ENCODE assay signal across 8 cellular contexts in the genomic region with DNA sequence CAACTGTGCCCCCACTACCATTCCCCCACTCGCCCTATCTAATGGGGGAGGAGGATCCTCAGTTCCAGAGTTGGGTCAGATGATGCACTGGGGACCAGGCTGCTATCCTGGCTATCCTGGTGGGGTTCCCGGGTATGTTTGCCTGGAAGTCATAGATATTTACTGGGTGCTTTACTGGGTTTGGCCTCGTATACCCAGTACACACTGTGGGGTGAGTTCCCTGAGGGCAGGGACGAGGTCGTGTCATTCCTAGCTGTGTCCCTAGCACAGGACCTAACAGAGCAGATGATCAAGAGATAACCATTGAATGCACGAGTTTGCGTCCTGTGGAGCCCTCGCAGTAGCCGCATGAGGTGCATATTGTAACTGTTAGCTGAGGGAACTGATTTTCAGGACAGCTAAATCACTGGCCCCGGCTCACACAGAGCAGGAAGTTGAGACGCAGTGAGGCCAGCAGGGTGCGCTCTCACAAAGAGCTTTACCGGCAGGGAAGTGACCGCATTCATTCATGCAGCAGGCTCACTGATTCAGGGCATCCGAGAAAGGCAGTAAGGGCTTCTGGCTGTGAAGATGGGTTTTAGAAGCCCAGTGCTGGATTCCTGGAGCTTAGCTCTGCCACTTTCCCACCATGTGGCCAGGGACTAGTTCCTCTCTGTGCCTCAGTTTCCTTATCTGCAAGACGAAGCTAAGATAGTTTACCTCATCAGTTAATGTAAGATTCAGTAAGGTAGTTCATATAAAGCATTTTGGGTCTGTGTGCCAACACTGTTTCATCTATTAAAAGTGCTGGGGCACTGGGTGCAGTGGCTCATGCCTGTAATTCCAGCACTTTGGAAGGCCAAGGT. TPM values are rescaled to one million over a fixed set of nuclear protein-coding genes. Genes with fewer than 3 reads are reported as not detected.
A peak's percentile ranks its signal among the peaks of the same experiment; 100 is the strongest.
DNase-seq lines count a peak whose midpoint lies in the region; ATAC-seq and TF ChIP-seq lines count a peak whose summit lies in the region.

No MANE protein-coding gene starts in this region.

- intact Hi-C loops in prostate gland (cut with DNase I): no loop called here

- 49% methylated on average over 16 of the region's 16 CpGs for WGBS in prostate gland

- DNase-seq in NCI-H69 (lab: John Stamatoyannopoulos, UW): peak; percentile 53
- DNase-seq in activated CD8-positive, alpha-beta memory T cell treated with anti-CD3 and anti-CD28 coated beads, Interleukin-2, amount 50 U/mL, for 4 hours: peak; percentile 74
- peak; percentile 55 for DNase-seq in fibroblast of gingiva (ENCODE audit: low read depth)
- DNase-seq in prostate gland (ENCODE audit: low spot score): no peak

- H3K36me3 ChIP-seq in prostate gland: no peaks in the 10 kb centered on the region

- no peak overlapping the region for H3K4me3 ChIP-seq in GM12875 (ENCODE audit: low read depth, low read length)
- no peak overlapping the region for H3K4me3 ChIP-seq in prostate gland

- H3K9me3 ChIP-seq in prostate gland: no peaks in the 10 kb centered on the region

- TF ChIP-seq CTCF in GM12875 (IDR thresholded peaks at IDR 0.05; ENCODE audit: borderline replicate concordance, insufficient read depth, low read depth, low read length) (peak; percentile 85), prostate gland (IDR thresholded peaks at IDR 0.05) (peak in 3 of 4 experiments; percentile 21 to 53 (median 41))

- no peak for TF ChIP-seq POLR2A in prostate gland (IDR thresholded peaks at IDR 0.05)

- no peak overlapping the region for H3K27ac ChIP-seq in prostate gland

- no peaks in the 10 kb centered on the region for H3K4me1 ChIP-seq in prostate gland (replicated peaks)

- H3K27me3 ChIP-seq in prostate gland (replicated peaks; ENCODE audit: insufficient read depth): no peaks in the 10 kb centered on the region

- ATAC-seq in GM19397 (IDR thresholded peaks at IDR 0.05; ENCODE audit: unreplicated experiment) (no peak), GM18909 (IDR thresholded peaks at IDR 0.05; ENCODE audit: poor library complexity, unreplicated experiment) (no peak), HG02610 (IDR thresholded peaks at IDR 0.05; ENCODE audit: unreplicated experiment) (no peak)

RNA-seq across cellular contexts. Expression of a gene that starts 6.0 kb away (rescaled TPM):
- 100 to 1,000 TPM; 110 to 126 TPM for total RNA-seq in prostate gland

RNA-seq across cellular contexts. Expression of a gene that starts 6.6 kb away (rescaled TPM):
- total RNA-seq in prostate gland: 10 to 100 TPM; 47.3 to 52.0 TPM

RNA-seq across cellular contexts. Expression of a gene that starts 17.2 kb away (rescaled TPM):
- 1 to 10 TPM in 1 of 2 donors, not detected in 1; 5.2 TPM for total RNA-seq in prostate gland

RNA-seq across cellular contexts. Expression of a gene that starts 24.4 kb away (rescaled TPM):
- not detected for total RNA-seq in prostate gland

RNA-seq across cellular contexts. Expression of a gene that starts 32.0 kb away (rescaled TPM):
- total RNA-seq in prostate gland: not detected
